In genomic region chr2:59727191-59727590, GRCh38 we compare ENCODE assay signal across 31 cellular contexts.
A peak's percentile ranks its signal among the peaks of the same experiment; 100 is the strongest.
DNase-seq lines count a peak whose midpoint lies in the region; ATAC-seq and TF ChIP-seq lines count a peak whose summit lies in the region.
"Had no signal": no experiment of that assay in that cellular context is flagged by ENCODE, and none has a peak within 500 bp of the region (broad histone marks: within the 10 kb centered on the region; RNA-seq: fewer than 3 reads in every experiment).

No MANE protein-coding gene starts in this region.

- no peak overlapping the region for H3K4me3 Mint-ChIP-seq in CD14-positive monocyte
- H3K4me3 Mint-ChIP-seq: B cell; CD4-positive, alpha-beta memory T cell; CD4-positive, alpha-beta T cell; CD4-positive, CD25-positive, alpha-beta regulatory T cell; CD8-positive, alpha-beta memory T cell; CD8-positive, alpha-beta T cell had no signal

- H2BK120ac ChIP-seq in trophoblast cell (ENCODE audit: insufficient read depth, low read length, poor library complexity): no peak overlapping the region

- no peaks in the 10 kb centered on the region for H3K79me1 ChIP-seq in trophoblast cell (ENCODE audit: low read length)

- H3K36me3 Mint-ChIP-seq in CD14-positive monocyte: no peaks in the 10 kb centered on the region
- H3K36me3 Mint-ChIP-seq: CD4-positive, alpha-beta memory T cell; CD4-positive, CD25-positive, alpha-beta regulatory T cell; CD8-positive, alpha-beta memory T cell; CD8-positive, alpha-beta T cell had no signal

- H3K9me3 ChIP-seq in trophoblast cell (ENCODE audit: insufficient read depth, low read depth, low read length): no peaks in the 10 kb centered on the region
- H3K9me3 ChIP-seq: A549; BE2C; BLaER1; BLaER1 treated with 17β-estradiol and CSF1 and Interleukin-3, amounts not matched to agents 10 nM and 100 nM; Caco-2 had no signal

- H3K18ac ChIP-seq in trophoblast cell (ENCODE audit: low read length): no peak overlapping the region

- peaks cover 30% of the 10 kb centered on the region for H3K4me1 Mint-ChIP-seq in CD14-positive monocyte
- H3K4me1 Mint-ChIP-seq: CD4-positive, alpha-beta memory T cell; CD4-positive, CD25-positive, alpha-beta regulatory T cell; CD8-positive, alpha-beta memory T cell had no signal

- H3K9me3 Mint-ChIP-seq in CD14-positive monocyte: peaks cover 0 to 3% (median 0%) of the 10 kb centered on the region in 7 donors
- H3K9me3 Mint-ChIP-seq: CD4-positive, alpha-beta memory T cell; CD4-positive, alpha-beta T cell; CD8-positive, alpha-beta T cell had no signal

- no peak overlapping the region for H3K23ac ChIP-seq in trophoblast cell (ENCODE audit: low read length)

- no peak overlapping the region for H2AFZ ChIP-seq in trophoblast cell (ENCODE audit: insufficient read depth, low read length, poor library complexity)

- H3K4me3 ChIP-seq in HL-60 (replicated peaks; ENCODE audit: insufficient read depth, low read length): no peak overlapping the region
- H3K4me3 ChIP-seq in trophoblast cell (ENCODE audit: low read depth, low read length): no peak overlapping the region
- H3K4me3 ChIP-seq: A549; BLaER1; BLaER1 treated with 17β-estradiol and CSF1 and Interleukin-3, amounts not matched to agents 10 nM and 100 nM had no signal

- DNase-seq in CD14-positive monocyte (ENCODE audit: low spot score) (no peak), HL-60 (ENCODE audit: low read depth in 1 of 2, low spot score in 1 of 2) (no peak), trophoblast cell (peak; percentile 67 to 92), NCI-H345 treated with DMSO at 0.1 percent for 48 hours (lab: John Stamatoyannopoulos, UW; ENCODE audit: unreplicated experiment) (no peak), COR-L47 (lab: John Stamatoyannopoulos, UW) (no peak)
- DNase-seq: 8988T; ACHN; AML-193; BE2C; C1 segment of cervical spinal cord; Caco-2; Calu3; CD4-positive, alpha-beta memory T cell; CD4-positive, alpha-beta T cell; CD4-positive, CD25-positive, alpha-beta regulatory T cell; CD8-positive, alpha-beta memory T cell; CD8-positive, alpha-beta T cell; DMS 273 treated with DMSO at 0.1 percent for 48 hours; DMS153; DMS53; DMS79; DMS79 treated with DMSO at 0.1 percent for 48 hours; DND-41; EL had no signal

- no peak overlapping the region for H2AK5ac ChIP-seq in trophoblast cell (ENCODE audit: low read length)

- H4K12ac ChIP-seq in trophoblast cell (ENCODE audit: low read depth, low read length): no peak overlapping the region

- H4K91ac ChIP-seq in trophoblast cell (ENCODE audit: low read depth, low read length): no peak overlapping the region

- no peak overlapping the region for H2BK5ac ChIP-seq in trophoblast cell (ENCODE audit: low read depth, low read length, poor library complexity)

- intact Hi-C loops in CD14-positive monocyte (cut with micrococcal nuclease): no loop called here

- H2BK12ac ChIP-seq in trophoblast cell (ENCODE audit: low read length): no peak overlapping the region

- H3K27me3 ChIP-seq in HL-60 (ENCODE audit: insufficient read depth, poor library complexity, severe bottlenecking) (no peaks in the 10 kb centered on the region), trophoblast cell (ENCODE audit: insufficient read depth, low read length) (no peaks in the 10 kb centered on the region)
- H3K27me3 ChIP-seq: BE2C; BLaER1; BLaER1 treated with 17β-estradiol and CSF1 and Interleukin-3, amounts not matched to agents 10 nM and 100 nM had no signal

- H3K9ac ChIP-seq in trophoblast cell (ENCODE audit: low read length): no peak overlapping the region
- H3K9ac ChIP-seq: BLaER1; BLaER1 treated with 17β-estradiol and CSF1 and Interleukin-3, amounts not matched to agents 10 nM and 100 nM had no signal

- no CpG with 5 or more reads among the region's 2 CpGs for WGBS in trophoblast cell (ENCODE audit: extremely low coverage, insufficient coverage, insufficient read length)

- no peak for ATAC-seq in GM21717 (IDR thresholded peaks at IDR 0.05; ENCODE audit: unreplicated experiment)
- ATAC-seq: A549; CD8-positive, alpha-beta T cell had no signal

- no peak overlapping the region for H3K4me2 ChIP-seq in trophoblast cell (ENCODE audit: low read length)
- H3K4me2 ChIP-seq: A549, BLaER1 had no signal

- H4K8ac ChIP-seq in trophoblast cell (ENCODE audit: low read depth, low read length): no peak overlapping the region

- H3K27ac ChIP-seq in HL-60 (replicated peaks): peak overlapping the region; percentile 47
- H3K27ac ChIP-seq in trophoblast cell (ENCODE audit: low read depth, low read length): no peak overlapping the region
- H3K27ac ChIP-seq: 22Rv1, A549, BLaER1, C4-2B had no signal

- H3K27me3 Mint-ChIP-seq in CD14-positive monocyte (ENCODE audit: low read depth in 3 of 3): peaks cover 0 to 2% (median 0%) of the 10 kb centered on the region in 3 donors
- H3K27me3 Mint-ChIP-seq: B cell; CD4-positive, alpha-beta memory T cell; CD4-positive, alpha-beta T cell; CD4-positive, CD25-positive, alpha-beta regulatory T cell; CD8-positive, alpha-beta memory T cell had no signal

- H3K4me1 ChIP-seq in trophoblast cell (ENCODE audit: control insufficient read depth in 1 of 2, insufficient read depth in 2 of 2, low read length in 2 of 2): no peaks in the 10 kb centered on the region
- H3K4me1 ChIP-seq: A549, BE2C, BLaER1, Caco-2 had no signal

- no peaks in the 10 kb centered on the region for H3K79me2 ChIP-seq in trophoblast cell (ENCODE audit: control insufficient read depth, insufficient read depth, low read length, poor library complexity)

- no peak overlapping the region for H3K4ac ChIP-seq in trophoblast cell (ENCODE audit: low read depth, low read length)

- no peaks in the 10 kb centered on the region for H3K36me3 ChIP-seq in trophoblast cell (ENCODE audit: control insufficient read depth in 1 of 2, insufficient read depth in 2 of 2, low read length in 2 of 2)
- H3K36me3 ChIP-seq: BE2C; BLaER1; BLaER1 treated with 17β-estradiol and CSF1 and Interleukin-3, amounts not matched to agents 10 nM and 100 nM had no signal

- peak overlapping the region in 4 of 7 donors; percentile 25 to 81 (median 76) for H3K27ac Mint-ChIP-seq in CD14-positive monocyte
- H3K27ac Mint-ChIP-seq: B cell; CD4-positive, alpha-beta memory T cell; CD4-positive, alpha-beta T cell; CD4-positive, CD25-positive, alpha-beta regulatory T cell; CD8-positive, alpha-beta memory T cell; CD8-positive, alpha-beta T cell had no signal

- TF ChIP-seq CTCF in CD14-positive monocyte (IDR thresholded peaks at IDR 0.05) (no peak), HL-60 (IDR thresholded peaks at IDR 0.05; ENCODE audit: insufficient read depth, low read length) (no peak)

- H3K14ac ChIP-seq in trophoblast cell (ENCODE audit: low read length): no peak overlapping the region

Comparison
In these comparisons a context has a peak if more than half of its experiments do, and no peak if none do; other contexts are left out.
1. DNase-seq: peak in trophoblast cell (2 of 2); none in CD14-positive monocyte (single experiment), HL-60 (0 of 2), NCI-H345 treated with DMSO at 0.1 percent for 48 hours (single experiment) and COR-L47 (single experiment).